ENCODE assay signal across 8 cellular contexts in genomic region chrX:50204364-50204899, GRCh38. TPM values are rescaled to one million over a fixed set of nuclear protein-coding genes. Genes with fewer than 3 reads are reported as not detected.
DNase-seq lines count a peak whose midpoint lies in the region; ATAC-seq and TF ChIP-seq lines count a peak whose summit lies in the region.

CCNB3 (plus strand) TSS chrX:50204765; CDS start chrX:50285164, 80,399 bp downstream.

- no peaks in the 10 kb centered on the region for H3K4me1 ChIP-seq in DND-41 (ENCODE audit: insufficient read depth, low read length)
- no peaks in the 10 kb centered on the region for H3K4me1 ChIP-seq in PC-9 (replicated peaks; ENCODE audit: insufficient read depth)
- no peaks in the 10 kb centered on the region for H3K4me1 ChIP-seq in fibroblast of lung (ENCODE audit: control insufficient read depth, extremely low read depth, insufficient read depth, low read length)
- peaks cover 0 to 10% (median 2%) of the 10 kb centered on the region in 4 donors for H3K4me1 ChIP-seq in stomach

- H4K20me1 ChIP-seq in DND-41 (ENCODE audit: insufficient read depth, low read length): no peaks in the 10 kb centered on the region
- no peaks in the 10 kb centered on the region for H4K20me1 ChIP-seq in PC-9 (ENCODE audit: insufficient read depth)
- H4K20me1 ChIP-seq in fibroblast of lung (ENCODE audit: control insufficient read depth, extremely low read depth, insufficient read depth, low read length): no peaks in the 10 kb centered on the region

- H3K9me2 ChIP-seq in PC-9 (ENCODE audit: insufficient read depth): no peaks in the 10 kb centered on the region

- TF ChIP-seq CTCF in DND-41 (IDR thresholded peaks at IDR 0.05; ENCODE audit: borderline replicate concordance, extremely low read depth, low read length, poor library complexity, severe bottlenecking): peak; percentile 56
- peak; percentile 63 for TF ChIP-seq CTCF in PC-9 (conservative IDR thresholded peaks at IDR 0.05)
- TF ChIP-seq CTCF in fibroblast of lung (conservative IDR thresholded peaks at IDR 0.05 in 1 of 2, IDR thresholded peaks at IDR 0.05 in 1 of 2; ENCODE audit: low read depth in 1 of 2, low read length in 2 of 2): peak; percentile 59 to 61
- peak; percentile 69 for TF ChIP-seq CTCF in neural crest cell (conservative IDR thresholded peaks at IDR 0.05)
- TF ChIP-seq CTCF in stomach (IDR thresholded peaks at IDR 0.05): peak in 5 of 7 experiments; percentile 48 to 76 (median 53)

- H3K27ac ChIP-seq in DND-41 (ENCODE audit: low read length) (no peak within 1 kb of the TSS), PC-9 (no peak within 1 kb of the TSS), fibroblast of lung (ENCODE audit: insufficient read depth, low read length) (no peak within 1 kb of the TSS), stomach (peak within 1 kb of the TSS in 4 of 5 donors; percentile 41 to 57 (median 49))

- H3K36me3 ChIP-seq in DND-41 (ENCODE audit: insufficient read depth, low read length) (no peaks in the 10 kb centered on the region), PC-9 (ENCODE audit: low read depth) (no peaks in the 10 kb centered on the region), fibroblast of lung (ENCODE audit: control insufficient read depth, insufficient read depth, low read length) (no peaks in the 10 kb centered on the region), stomach (no peaks in the 10 kb centered on the region)

- no peaks in the 10 kb centered on the region for H3K9me3 Mint-ChIP-seq in activated T-cell treated with anti-CD3 and anti-CD28 coated beads, Interleukin-2, amount 50 U/mL, for 72 hours
- peaks cover 3% of the 10 kb centered on the region for H3K9me3 Mint-ChIP-seq in neural crest cell

- no peak for TF ChIP-seq POLR2A in stomach (IDR thresholded peaks at IDR 0.05)

- peak within 1 kb of the TSS; percentile 97 for H3K27ac Mint-ChIP-seq in activated T-cell treated with anti-CD3 and anti-CD28 coated beads, Interleukin-2, amount 50 U/mL, for 72 hours
- peak within 1 kb of the TSS; percentile 29 for H3K27ac Mint-ChIP-seq in neural crest cell (ENCODE audit: unreplicated experiment)

- DNase-seq in DND-41: peak; percentile 18
- peak; percentile 32 for DNase-seq in HuH-7.5 (ENCODE audit: low spot score)
- DNase-seq in PC-9: peak; percentile 33 to 35
- DNase-seq in activated T-cell treated with anti-CD3 and anti-CD28 coated beads, Interleukin-2, amount 50 U/mL, for 72 hours: peak; percentile 65 to 79
- peak; percentile 68 to 74 for DNase-seq in fibroblast of lung (ENCODE audit: low read depth in 2 of 2)
- DNase-seq in neural crest cell (ENCODE audit: low read depth, low spot score): peak; percentile 50
- peak; percentile 74 for DNase-seq in stomach

- H3K4me3 ChIP-seq in DND-41 (ENCODE audit: low read depth in 1 of 2, low read length in 2 of 2) (no peak within 1 kb of the TSS), PC-9 (peak within 1 kb of the TSS; percentile 18; the same call in 1 of the 2 replicates), fibroblast of lung (replicated peaks in 1 of 4; ENCODE audit: control extremely low read depth in 1 of 4, insufficient read depth in 1 of 4, low read depth in 3 of 4, low read length in 4 of 4) (peak within 1 kb of the TSS in 3 of 4 experiments; percentile 19 to 52 (median 36)), stomach (peak within 1 kb of the TSS; percentile 24 to 28 (median 25))

- H3K9me3 ChIP-seq in DND-41 (ENCODE audit: insufficient read depth, low read length, severe bottlenecking) (no peaks in the 10 kb centered on the region), PC-9 (ENCODE audit: insufficient read depth, low read depth) (no peaks in the 10 kb centered on the region), fibroblast of lung (ENCODE audit: control insufficient read depth, insufficient read depth, low read depth, low read length) (no peaks in the 10 kb centered on the region), stomach (no peaks in the 10 kb centered on the region)

- peak within 1 kb of the TSS; percentile 81 to 92 for H3K4me3 Mint-ChIP-seq in activated T-cell treated with anti-CD3 and anti-CD28 coated beads, Interleukin-2, amount 50 U/mL, for 72 hours
- peak within 1 kb of the TSS; percentile 77 for H3K4me3 Mint-ChIP-seq in neural crest cell

- intact Hi-C loops in PC-9 (cut with micrococcal nuclease; ENCODE audit: unreplicated experiment) (loop anchor here (5.0 kb wide), 1 partner anchor 287 kb away; no protein-coding TSS in a partner anchor), stomach (cut with DNase I; ENCODE audit: low total_unique reads) (no loop called here)

- ATAC-seq in DND-41 (ENCODE audit: insufficient read depth, low read depth): no peak
- ATAC-seq in GM21576 (IDR thresholded peaks at IDR 0.05; ENCODE audit: unreplicated experiment): peak; percentile 95
- peak; percentile 97 to 98 for ATAC-seq in activated T-cell treated with anti-CD3 and anti-CD28 coated beads, Interleukin-2, amount 50 U/mL, for 72 hours (replicated peaks in 1 of 2)

- H2AFZ ChIP-seq in DND-41 (ENCODE audit: low read depth, low read length) (no peak within 1 kb of the TSS), PC-9 (no peak within 1 kb of the TSS), fibroblast of lung (ENCODE audit: low read length) (peak within 1 kb of the TSS; percentile 62)

- TF ChIP-seq EP300 in stomach (IDR thresholded peaks at IDR 0.05): no peak

- no peak within 1 kb of the TSS for H3K4me2 ChIP-seq in DND-41 (ENCODE audit: insufficient read depth, low read length)
- H3K4me2 ChIP-seq in PC-9: peak within 1 kb of the TSS; percentile 40; the same call in 1 of the 2 replicates
- peak within 1 kb of the TSS; percentile 51 for H3K4me2 ChIP-seq in fibroblast of lung (ENCODE audit: extremely low read depth, insufficient read depth, low read length)

- POLR2A ChIA-PET in PC-9 (lab: Charles Lee; ENCODE audit: unreplicated experiment): no interaction called here

- no peaks in the 10 kb centered on the region for H3K36me3 Mint-ChIP-seq in activated T-cell treated with anti-CD3 and anti-CD28 coated beads, Interleukin-2, amount 50 U/mL, for 72 hours (ENCODE audit: insufficient read depth in 2 of 2)
- H3K36me3 Mint-ChIP-seq in neural crest cell (ENCODE audit: low read depth): peaks cover 3% of the 10 kb centered on the region

- peaks cover 6% of the 10 kb centered on the region for H3K4me1 Mint-ChIP-seq in activated T-cell treated with anti-CD3 and anti-CD28 coated beads, Interleukin-2, amount 50 U/mL, for 72 hours (ENCODE audit: low read depth)
- H3K4me1 Mint-ChIP-seq in neural crest cell: peaks cover 11% of the 10 kb centered on the region

- no peaks in the 10 kb centered on the region for H3F3A ChIP-seq in PC-9 (ENCODE audit: insufficient read depth, low read depth)

- WGBS in stomach, 5 donors: 0 to 10% (median 5%) methylated on average over 18 to 19 of the region's 19 CpGs

- H3K79me2 ChIP-seq in DND-41 (ENCODE audit: insufficient read depth, low read length) (no peaks in the 10 kb centered on the region), PC-9 (ENCODE audit: low read depth) (no peaks in the 10 kb centered on the region), fibroblast of lung (ENCODE audit: control insufficient read depth, insufficient read depth, low read length) (no peaks in the 10 kb centered on the region)

- H3K27me3 Mint-ChIP-seq in activated T-cell treated with anti-CD3 and anti-CD28 coated beads, Interleukin-2, amount 50 U/mL, for 72 hours (ENCODE audit: low read depth): peaks cover 8% of the 10 kb centered on the region
- H3K27me3 Mint-ChIP-seq in neural crest cell (ENCODE audit: low read depth): no peaks in the 10 kb centered on the region

- BruUV-seq in PC-9 (replicated peaks; lab: Mats Ljungman, UMichigan): no TSS peak

- H3K9ac ChIP-seq in DND-41 (ENCODE audit: low read depth, low read length) (no peak within 1 kb of the TSS), fibroblast of lung (ENCODE audit: insufficient read depth, low read length) (no peak within 1 kb of the TSS)

- H3K27me3 ChIP-seq in DND-41 (ENCODE audit: insufficient read depth, low read length, poor library complexity) (no peaks in the 10 kb centered on the region), PC-9 (ENCODE audit: insufficient read depth, low read depth) (no peaks in the 10 kb centered on the region), fibroblast of lung (ENCODE audit: control insufficient read depth, insufficient read depth, low read length) (no peaks in the 10 kb centered on the region), stomach (no peaks in the 10 kb centered on the region)

- CTCF ChIA-PET in PC-9 (lab: Charles Lee): interaction anchor here (0.6 kb wide), 1 partner anchor 575 kb away, joined by 3 read pairs; no protein-coding TSS in a partner anchor

RNA-seq across cellular contexts. Expression of gene CCNB3, which starts in this region (rescaled TPM):
- 0.15 and 0.24 TPM in 2 replicates for total RNA-seq in PC-9 (2021)
- under 1 TPM; 0.35 to 0.50 TPM for total RNA-seq in activated T-cell treated with anti-CD3 and anti-CD28 coated beads, Interleukin-2, amount 50 U/mL, for 72 hours
- total RNA-seq in fibroblast of lung: 0.51 and 0.83 TPM in 2 replicates
- polyA plus RNA-seq in fibroblast of lung: 0.42 and 0.44 TPM in 2 replicates
- 0.05 and 0.07 TPM in 2 replicates for polyA plus RNA-seq in fibroblast of lung (2012)
- 0.75 TPM in 1 of 2 replicates, not detected in the other for polyA minus RNA-seq in fibroblast of lung (ENCODE audit: low replicate concordance)
- total RNA-seq in neural crest cell: 0.89 and 1.4 TPM in 2 replicates
- total RNA-seq in stomach: under 1 TPM in 2 of 5 donors, not detected in 3; 0.14 to 0.37 TPM
- under 1 TPM; 0.12 to 0.31 (median 0.18) TPM for polyA plus RNA-seq in stomach

Comparison
In these comparisons a context has a peak if more than half of its experiments do, and no peak if none do; other contexts are left out.
1. Peak in DNase-seq, H3K4me3 ChIP-seq and H3K4me2 ChIP-seq in PC-9; RNA of the gene not detected or under 1 TPM.
2. Peak in DNase-seq and ATAC-seq in activated T-cell treated with anti-CD3 and anti-CD28 coated beads, Interleukin-2, amount 50 U/mL, for 72 hours; RNA of the gene not detected or under 1 TPM.
3. Peak in DNase-seq, H3K4me3 ChIP-seq and H3K4me2 ChIP-seq in fibroblast of lung; RNA of the gene not detected or under 1 TPM.
4. Peak in DNase-seq, H3K4me3 ChIP-seq and H3K27ac ChIP-seq in stomach; RNA of the gene not detected or under 1 TPM.
5. DNase-seq: peak in every context shown above with its lines; median percentile 74 in stomach; 72 in activated T-cell treated with anti-CD3 and anti-CD28 coated beads, Interleukin-2, amount 50 U/mL, for 72 hours; 71 in fibroblast of lung; 50 in neural crest cell; 34 in PC-9; 32 in HuH-7.5; 18 in DND-41.